8 cellular contexts compared by ENCODE assay signal in genomic region chr3:12662593-12663310, GRCh38.
DNase-seq lines count a peak whose midpoint lies in the region; ATAC-seq and TF ChIP-seq lines count a peak whose summit lies in the region.

No MANE protein-coding gene starts in this region.

- H3K9ac ChIP-seq in SU-DHL-6 (ENCODE audit: low read length) (peak overlapping the region; percentile 98), iPS-18a (ENCODE audit: low read length) (peak overlapping the region; percentile 93)

- H3K27ac ChIP-seq in SU-DHL-6 (ENCODE audit: low read depth, low read length) (peak overlapping the region; percentile 87), iPS-18a (ENCODE audit: low read length) (peak overlapping the region; percentile 75)

- no peak overlapping the region for H2AFZ ChIP-seq in SU-DHL-6 (ENCODE audit: low read depth, low read length, severe bottlenecking)

- no peak for TF ChIP-seq CTCF in AG10803 (conservative IDR thresholded peaks at IDR 0.05; ENCODE audit: low read length)
- no peak for TF ChIP-seq CTCF in HFF-Myc (IDR thresholded peaks at IDR 0.05; ENCODE audit: low read depth, low read length, missing control alignments)
- no peak for TF ChIP-seq CTCF in SU-DHL-6 (IDR thresholded peaks at IDR 0.05; ENCODE audit: insufficient read depth, low read length, poor library complexity, severe bottlenecking)
- no peak for TF ChIP-seq CTCF in astrocyte of the cerebellum (IDR thresholded peaks at IDR 0.05; ENCODE audit: low read depth, low read length, missing control alignments)

- H3K4me3 ChIP-seq in AG10803 (ENCODE audit: low read length) (peak overlapping the region; percentile 91), HFF-Myc (replicated peaks; ENCODE audit: low read depth, low read length) (peak overlapping the region; percentile 92), SU-DHL-6 (ENCODE audit: insufficient read depth, low read length, poor library complexity, severe bottlenecking) (peak overlapping the region; percentile 79), astrocyte of the cerebellum (ENCODE audit: low read depth, low read length) (peak overlapping the region; percentile 70), iPS-18a (ENCODE audit: low read length) (peak overlapping the region; percentile 99), skeletal muscle cell (ENCODE audit: low read depth, low read length) (peak overlapping the region; percentile 82)

- peak overlapping the region; percentile 70 for H3K4me2 ChIP-seq in SU-DHL-6 (ENCODE audit: low read depth, low read length, poor library complexity, severe bottlenecking)

- no peaks in the 10 kb centered on the region for H3K9me2 ChIP-seq in SU-DHL-6 (replicated peaks; ENCODE audit: insufficient read depth, low read length)

- H3K36me3 ChIP-seq in SU-DHL-6 (ENCODE audit: low read length): no peaks in the 10 kb centered on the region
- H3K36me3 ChIP-seq in iPS-18a (ENCODE audit: control insufficient read depth, low read depth, low read length): no peaks in the 10 kb centered on the region

- in situ Hi-C loops in astrocyte of the cerebellum (cut with HindIII; ENCODE audit: low sequenced_read_pairs): no loop called here

- H3K9me3 ChIP-seq in SU-DHL-6 (ENCODE audit: insufficient read depth, low read length) (no peaks in the 10 kb centered on the region), iPS-18a (ENCODE audit: control insufficient read depth, low read depth, low read length) (no peaks in the 10 kb centered on the region)

- H3K27me3 ChIP-seq in SU-DHL-6 (ENCODE audit: low read length) (no peaks in the 10 kb centered on the region), iPS-18a (ENCODE audit: control insufficient read depth, insufficient read depth, low read length) (no peaks in the 10 kb centered on the region)

- peaks cover 15% of the 10 kb centered on the region; the same call in 1 of the 2 replicates for H4K20me1 ChIP-seq in SU-DHL-6 (ENCODE audit: low read depth, low read length)

- ATAC-seq in GM19324 (IDR thresholded peaks at IDR 0.05; ENCODE audit: low FRiP score, unreplicated experiment): no peak
- ATAC-seq in HG03097 (IDR thresholded peaks at IDR 0.05; ENCODE audit: low FRiP score, unreplicated experiment): no peak

- H3K79me2 ChIP-seq in SU-DHL-6 (ENCODE audit: insufficient read depth, low read length): peaks cover 61% of the 10 kb centered on the region

- DNase-seq in AG10803 (ENCODE audit: low read depth) (peak; percentile 29), HFF-Myc (ENCODE audit: extremely low read depth, low read depth) (no peak), astrocyte of the cerebellum (ENCODE audit: low read depth) (no peak), skeletal muscle cell (ENCODE audit: low read depth) (no peak)

- peaks cover 17% of the 10 kb centered on the region; the same call in 1 of the 2 replicates for H3F3A ChIP-seq in SU-DHL-6 (ENCODE audit: insufficient read depth)

- H3K4me1 ChIP-seq in iPS-18a (ENCODE audit: control insufficient read depth, low read depth, low read length): no peaks in the 10 kb centered on the region
